8 cellular contexts compared by ENCODE assay signal in genomic region chr1:116445534-116445933, GRCh38.
"Had no signal": no experiment of that assay in that cellular context is flagged by ENCODE, and none has a peak within 500 bp of the region (broad histone marks: within the 10 kb centered on the region; RNA-seq: fewer than 3 reads in every experiment).

No MANE protein-coding gene starts in this region.

- DNase-seq: GDM1, GF-D8 had no signal

- ATAC-seq: GM12878 had no signal

- H3K4me3 ChIP-seq: GM12878 had no signal

- FAIRE-seq: G401.6, GM12878, GM12891, GM12892, GM18507, GM19239 had no signal
